In the genomic region with DNA sequence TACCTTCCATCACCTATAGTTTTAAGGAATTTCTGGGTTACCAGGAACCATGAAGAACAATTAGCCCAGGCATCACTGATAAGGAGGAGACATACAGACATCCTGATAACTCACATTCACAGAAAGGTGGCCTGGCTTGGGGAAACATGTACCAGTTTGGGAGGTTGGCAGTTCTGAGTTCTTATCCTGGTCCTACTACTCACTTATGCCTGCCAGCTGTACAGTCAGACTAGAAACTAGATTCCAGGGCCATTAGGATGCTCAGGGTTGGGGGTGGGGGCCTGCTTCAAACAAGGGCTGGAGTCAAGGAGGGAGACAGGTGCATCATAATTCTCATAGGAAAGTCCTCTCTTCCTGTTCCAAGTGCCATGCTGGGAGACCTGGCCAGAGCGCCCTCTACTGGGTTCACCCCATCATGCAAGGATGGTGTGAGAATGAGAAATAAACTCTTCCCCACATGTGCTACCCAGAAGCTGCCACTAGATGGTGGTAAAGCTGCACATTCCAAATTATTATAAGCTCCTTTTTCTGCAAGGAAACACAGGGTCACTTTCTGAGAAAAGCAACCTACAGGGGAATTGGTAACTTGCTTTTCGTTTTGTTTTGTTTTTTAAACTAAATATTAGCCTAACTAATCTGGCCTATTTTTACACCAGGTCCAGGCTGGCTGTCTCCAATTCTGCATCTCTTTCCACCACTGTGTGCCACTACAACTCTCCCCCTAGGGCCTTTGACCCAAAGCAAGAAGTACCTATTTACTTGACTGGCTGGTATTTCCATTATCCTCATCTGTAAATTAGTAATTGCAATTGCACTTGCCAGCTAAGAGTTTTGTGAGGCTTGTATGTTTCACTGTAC, we compare ENCODE assay signal across 8 cellular contexts. TPM values are rescaled to one million over a fixed set of nuclear protein-coding genes. Genes with fewer than 3 reads are reported as not detected.
A peak's percentile ranks its signal among the peaks of the same experiment; 100 is the strongest.
DNase-seq lines count a peak whose midpoint lies in the region; ATAC-seq and TF ChIP-seq lines count a peak whose summit lies in the region.

No MANE protein-coding gene starts in this region.

- no peak overlapping the region for H3K4me3 ChIP-seq in right lobe of liver

- 6% methylated on average over 2 of the region's 2 CpGs for WGBS in right lobe of liver (ENCODE audit: insufficient coverage, low coverage, low lambda C conversion rate, missing lambda C conversion rate)

- no peaks in the 10 kb centered on the region for H3K27me3 ChIP-seq in right lobe of liver

- TF ChIP-seq POLR2A in right lobe of liver (IDR thresholded peaks at IDR 0.05), result no peak

- H3K9me3 ChIP-seq in right lobe of liver, result no peaks in the 10 kb centered on the region

- H3K27ac ChIP-seq in right lobe of liver, result no peak overlapping the region

- peaks cover 0 to 1% (median 0%) of the 10 kb centered on the region in 4 donors for H3K36me3 ChIP-seq in right lobe of liver

- peak; percentile 84 for DNase-seq in ACHN
- DNase-seq in GM13976 (ENCODE audit: low spot score), result peak; percentile 55
- DNase-seq in NCI-H446 treated with DMSO at 0.1 percent for 48 hours (lab: John Stamatoyannopoulos, UW), result peak; percentile 6
- peak; percentile 27 for DNase-seq in activated CD4-positive, CD25-positive, alpha-beta regulatory T cell treated with anti-CD3 and anti-CD28 coated beads, Interleukin-2, amount 50 U/mL, for 16 hours (ENCODE audit: low read depth, low spot score)
- peak; percentile 34 for DNase-seq in dedifferentiated amniotic fluid mesenchymal stem cell (ENCODE audit: extremely low spot score)
- DNase-seq in right lobe of liver, result peak in 2 of 3 donors; percentile 57 to 70
- DNase-seq in stimulated activated CD8-positive, alpha-beta memory T cell treated with anti-CD3 and anti-CD28 coated beads, Interleukin-7, amount 100 ng/mL, for 24 hours (ENCODE audit: low read depth), result peak; percentile 32
- no peak for DNase-seq in cerebellar nuclear complex (lab: John Stamatoyannopoulos, UW)

- ATAC-seq in right lobe of liver, result peak; percentile 88 to 93 (median 90)

- in situ Hi-C loops in ACHN (cut with HindIII; ENCODE audit: low pct_ligation_motif_present, low pct_unique_long_range_greater_than_20kb, low sequenced_read_pairs), result no loop called here
- in situ Hi-C loops in GM13976 (cut with MboI; ENCODE audit: low sequenced_read_pairs, unreplicated experiment), result loop anchor here (10.0 kb wide), 1 partner anchor 88 kb away; a partner anchor contains a TSS

- H3K4me1 ChIP-seq in right lobe of liver, result peaks cover 0 to 16% (median 4%) of the 10 kb centered on the region in 4 donors

- intact Hi-C loops in right lobe of liver (cut with DNase I), result no loop called here

- TF ChIP-seq CTCF in GM13976 (IDR thresholded peaks at IDR 0.05; ENCODE audit: borderline replicate concordance, control extremely low read depth, extremely low read depth, insufficient read depth, missing control alignments) (peak; percentile 77), right lobe of liver (IDR thresholded peaks at IDR 0.05) (peak; percentile 93 to 98 (median 96))

RNA-seq across cellular contexts. Expression of a gene that starts 14.5 kb away (rescaled TPM):
- total RNA-seq in right lobe of liver, result 10 to 100 TPM in 1 of 6 experiments, 1 to 10 TPM in 5; 5.2 to 13.4 (median 7.1) TPM

RNA-seq across cellular contexts. Expression of a gene that starts 54.5 kb away (rescaled TPM):
- 10 to 100 TPM in 1 of 6 experiments, 1 to 10 TPM in 5; 4.4 to 10.2 (median 7.2) TPM for total RNA-seq in right lobe of liver

Comparison
In these comparisons a context has a peak if more than half of its experiments do, and no peak if none do; other contexts are left out.
1. DNase-seq: peak in ACHN (single experiment), GM13976 (single experiment), NCI-H446 treated with DMSO at 0.1 percent for 48 hours (single experiment), activated CD4-positive, CD25-positive, alpha-beta regulatory T cell treated with anti-CD3 and anti-CD28 coated beads, Interleukin-2, amount 50 U/mL, for 16 hours (single experiment), dedifferentiated amniotic fluid mesenchymal stem cell (single experiment), right lobe of liver (2 of 3) and stimulated activated CD8-positive, alpha-beta memory T cell treated with anti-CD3 and anti-CD28 coated beads, Interleukin-7, amount 100 ng/mL, for 24 hours (single experiment); none in cerebellar nuclear complex (0 of 2).